Comparison of ENCODE assay signal across 27 cellular contexts in the genomic region with DNA sequence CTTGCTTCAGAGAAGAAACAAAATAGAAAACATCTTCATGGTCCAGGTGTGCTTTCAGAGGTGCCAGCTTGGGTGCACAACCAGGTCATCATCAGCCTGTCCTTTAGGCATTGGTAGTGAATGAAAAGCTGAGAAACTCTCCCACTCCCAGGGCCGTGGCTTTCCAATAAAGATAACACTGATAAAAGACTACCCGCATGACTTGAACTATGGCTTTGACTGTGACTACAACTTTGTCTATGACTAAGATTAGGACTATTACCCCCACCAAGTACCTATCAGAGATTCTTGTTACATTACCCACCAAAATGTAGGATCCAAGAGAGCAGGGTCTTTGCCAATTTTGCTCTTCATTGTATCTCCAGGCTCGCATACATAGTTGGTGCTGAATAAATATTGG.
"Had no signal": no experiment of that assay in that cellular context is flagged by ENCODE, and none has a peak within 500 bp of the region (broad histone marks: within the 10 kb centered on the region; RNA-seq: fewer than 3 reads in every experiment).

No MANE protein-coding gene starts in this region.

- ATAC-seq: left colon; left lung; lower lobe of right lung; natural killer cell; sciatic nerve; stimulated activated effector memory CD8-positive, alpha-beta T cell treated with anti-CD3 and anti-CD28 coated beads, Interleukin-12 subunit alpha, Interleukin-12 subunit beta, amount 100 ng/mL, for 72 hours; upper lobe of right lung had no signal

- H3K9me3 Mint-ChIP-seq: mesothelial cell of epicardium; naive B cell; natural killer cell; nephron progenitor cell; stimulated activated effector memory CD8-positive, alpha-beta T cell treated with anti-CD3 and anti-CD28 coated beads, Interleukin-12 subunit alpha, Interleukin-12 subunit beta, amount 100 ng/mL, for 72 hours had no signal

- H3K27ac Mint-ChIP-seq: mesothelial cell of epicardium; natural killer cell; nephron progenitor cell; progenitor cell of endocrine pancreas; stimulated activated effector memory CD8-positive, alpha-beta T cell treated with anti-CD3 and anti-CD28 coated beads, Interleukin-12 subunit alpha, Interleukin-12 subunit beta, amount 100 ng/mL, for 72 hours had no signal

- DNase-seq: head of caudate nucleus; hippocampal formation; kidney glomerular epithelial cell; left colon; left lung; lower lobe of right lung; mammary epithelial cell; mesenchymal stem cell; naive B cell; natural killer cell; nephron progenitor cell; ovary; retina; right cardiac atrium; spleen; stimulated activated CD4-positive, alpha-beta T cell treated with anti-CD3 and anti-CD28 coated beads, Interleukin-4, amount 100 ng/mL, for 24 hours; stimulated activated naive CD4-positive, alpha-beta T cell; stomach; testis; thyroid gland; transverse colon; upper lobe of right lung had no signal

- H3K27me3 ChIP-seq: left lung, ovary, spleen, stomach, testis, thyroid gland, transverse colon, upper lobe of right lung had no signal

- H3K4me1 Mint-ChIP-seq: stimulated activated effector memory CD8-positive, alpha-beta T cell treated with anti-CD3 and anti-CD28 coated beads, Interleukin-12 subunit alpha, Interleukin-12 subunit beta, amount 100 ng/mL, for 72 hours had no signal

- H3K4me3 ChIP-seq: left lung, lower lobe of right lung, ovary, skin epidermis, spleen, stomach, testis, thyroid gland, transverse colon, upper lobe of right lung had no signal

- H3K27ac ChIP-seq: left lung, lower lobe of right lung, ovary, skin epidermis, spleen, stomach, testis, thyroid gland, transverse colon, upper lobe of right lung had no signal

- H3K9me3 ChIP-seq: left lung, lower lobe of right lung, ovary, spleen, stomach, testis, thyroid gland, transverse colon, upper lobe of right lung had no signal

- H3K4me1 ChIP-seq: left lung, lower lobe of right lung, spleen, testis, thyroid gland, upper lobe of right lung had no signal

- H3K4me3 Mint-ChIP-seq: mesothelial cell of epicardium; naive B cell; natural killer cell; nephron progenitor cell; stimulated activated effector memory CD8-positive, alpha-beta T cell treated with anti-CD3 and anti-CD28 coated beads, Interleukin-12 subunit alpha, Interleukin-12 subunit beta, amount 100 ng/mL, for 72 hours had no signal

- H3K36me3 ChIP-seq: left lung, lower lobe of right lung, ovary, spleen, stomach, thyroid gland, transverse colon, upper lobe of right lung had no signal

- H3K36me3 Mint-ChIP-seq: mesothelial cell of epicardium; naive B cell; natural killer cell; stimulated activated effector memory CD8-positive, alpha-beta T cell treated with anti-CD3 and anti-CD28 coated beads, Interleukin-12 subunit alpha, Interleukin-12 subunit beta, amount 100 ng/mL, for 72 hours had no signal
